37 cellular contexts compared by ENCODE assay signal in genomic region chr10:126521354-126521753, GRCh38.
DNase-seq lines count a peak whose midpoint lies in the region; ATAC-seq, FAIRE-seq and TF ChIP-seq lines count a peak whose summit lies in the region.
"Had no signal": no experiment of that assay in that cellular context is flagged by ENCODE, and none has a peak within 500 bp of the region (broad histone marks: within the 10 kb centered on the region; RNA-seq: fewer than 3 reads in every experiment).

No MANE protein-coding gene starts in this region.

- peak; percentile 48 for DNase-seq in MCF 10A (ENCODE audit: unreplicated experiment)
- DNase-seq in breast epithelium (ENCODE audit: low spot score in 2 of 2) = no peak
- DNase-seq in PC-9 = peak; percentile 44 to 84
- DNase-seq in astrocyte of the spinal cord (ENCODE audit: low read depth, low spot score) = peak; percentile 45
- peak; percentile 64 for DNase-seq in urothelium cell line (ENCODE audit: low spot score)
- no peak for DNase-seq in type B pancreatic cell (ENCODE audit: extremely low spot score, unreplicated experiment)
- DNase-seq in effector memory CD8-positive, alpha-beta T cell = no peak
- DNase-seq: activated CD4-positive, alpha-beta T cell treated with anti-CD3 and anti-CD28 coated beads, Interleukin-2, amount 10 ng/mL, durations not matched to agents 7 days and 5 days; activated gamma-delta T cell; activated naive CD8-positive, alpha-beta T cell treated with anti-CD3 and anti-CD28 coated beads, Interleukin-2, amount 10 ng/mL, durations not matched to agents 7 days and 5 days; activated T-cell treated with anti-CD3 and anti-CD28 coated beads, Interleukin-2, amount 50 U/mL, for 24 hours; aorta; COR-L47; DMS53; dorsolateral prefrontal cortex; lower lobe of right lung; mucosa of descending colon; natural killer cell; NCI-H1092; NCI-H1694 treated with DMSO at 0.1 percent for 48 hours; NCI-H524 treated with DMSO at 0.1 percent for 48 hours; NK-92 treated with Interleukin-12 subunit alpha and Interleukin-12 subunit beta, amount 100 ng/mL, for 24 hours; nucleus accumbens; psoas muscle; SJCRH30; stimulated activated CD4-positive, alpha-beta T cell treated with anti-CD3 and anti-CD28 coated beads, Interleukin-15, amount 100 ng/mL, for 24 hours; stimulated activated CD4-positive, alpha-beta T cell treated with anti-CD3 and anti-CD28 coated beads, Interleukin-4, amount 100 ng/mL, for 4 hours; upper lobe of right lung had no signal

- no peak overlapping the region for H3K4me3 Mint-ChIP-seq in MCF 10A (ENCODE audit: unreplicated experiment)
- H3K4me3 Mint-ChIP-seq in type B pancreatic cell = no peak overlapping the region
- no peak overlapping the region for H3K4me3 Mint-ChIP-seq in effector memory CD8-positive, alpha-beta T cell
- H3K4me3 Mint-ChIP-seq: activated CD4-positive, alpha-beta T cell treated with anti-CD3 and anti-CD28 coated beads, Interleukin-2, amount 10 ng/mL, durations not matched to agents 7 days and 5 days; activated naive CD8-positive, alpha-beta T cell treated with anti-CD3 and anti-CD28 coated beads, Interleukin-2, amount 10 ng/mL, durations not matched to agents 7 days and 5 days; activated T-cell treated with anti-CD3 and anti-CD28 coated beads, Interleukin-2, amount 50 U/mL, for 24 hours; central memory CD8-positive, alpha-beta T cell; IgD-negative memory B cell; natural killer cell; WTC11 had no signal

- TF ChIP-seq CTCF in MCF 10A (IDR thresholded peaks at IDR 0.05; ENCODE audit: unreplicated experiment) (no peak), breast epithelium (IDR thresholded peaks at IDR 0.05) (no peak), PC-9 (conservative IDR thresholded peaks at IDR 0.05) (no peak), astrocyte of the spinal cord (IDR thresholded peaks at IDR 0.05; ENCODE audit: low read depth, low read length) (no peak), type B pancreatic cell (conservative IDR thresholded peaks at IDR 0.05) (no peak)

- H3K27me3 ChIP-seq in breast epithelium (no peaks in the 10 kb centered on the region), PC-9 (ENCODE audit: insufficient read depth, low read depth) (no peaks in the 10 kb centered on the region)
- H3K27me3 ChIP-seq: SJCRH30, upper lobe of right lung had no signal

- no peaks in the 10 kb centered on the region for H3K9me2 ChIP-seq in PC-9 (ENCODE audit: insufficient read depth)

- H3K36me3 ChIP-seq in breast epithelium = no peaks in the 10 kb centered on the region
- H3K36me3 ChIP-seq in PC-9 (ENCODE audit: low read depth) = no peaks in the 10 kb centered on the region
- H3K36me3 ChIP-seq: HAP-1, lower lobe of right lung, SJCRH30, upper lobe of right lung had no signal

- peaks cover 6% of the 10 kb centered on the region; the same call in 1 of the 2 replicates for H3F3A ChIP-seq in PC-9 (ENCODE audit: insufficient read depth, low read depth)

- H3K4me1 Mint-ChIP-seq in MCF 10A (ENCODE audit: insufficient read depth, unreplicated experiment) = peaks cover 17% of the 10 kb centered on the region
- H3K4me1 Mint-ChIP-seq in type B pancreatic cell (ENCODE audit: unreplicated experiment) = peaks cover 7% of the 10 kb centered on the region
- H3K4me1 Mint-ChIP-seq in effector memory CD8-positive, alpha-beta T cell (ENCODE audit: low read depth in 2 of 2) = peaks cover 0 to 2% of the 10 kb centered on the region in 2 donors
- H3K4me1 Mint-ChIP-seq: activated CD4-positive, alpha-beta T cell treated with anti-CD3 and anti-CD28 coated beads, Interleukin-2, amount 10 ng/mL, durations not matched to agents 7 days and 5 days; activated naive CD8-positive, alpha-beta T cell treated with anti-CD3 and anti-CD28 coated beads, Interleukin-2, amount 10 ng/mL, durations not matched to agents 7 days and 5 days; central memory CD8-positive, alpha-beta T cell; natural killer cell had no signal

- no peak for TF ChIP-seq POLR2A in breast epithelium (IDR thresholded peaks at IDR 0.05)

- no peaks in the 10 kb centered on the region for H3K27me3 Mint-ChIP-seq in MCF 10A (ENCODE audit: insufficient read depth, unreplicated experiment)
- H3K27me3 Mint-ChIP-seq in type B pancreatic cell = peaks cover 7% of the 10 kb centered on the region
- H3K27me3 Mint-ChIP-seq in effector memory CD8-positive, alpha-beta T cell = peaks cover 0 to 10% of the 10 kb centered on the region in 2 donors
- H3K27me3 Mint-ChIP-seq: activated CD4-positive, alpha-beta T cell treated with anti-CD3 and anti-CD28 coated beads, Interleukin-2, amount 10 ng/mL, durations not matched to agents 7 days and 5 days; activated T-cell treated with anti-CD3 and anti-CD28 coated beads, Interleukin-2, amount 50 U/mL, for 24 hours; central memory CD8-positive, alpha-beta T cell; IgD-negative memory B cell had no signal

- CTCF ChIA-PET in MCF 10A (lab: Yijun Ruan, JAX) = interaction anchor here (0.8 kb wide), 2 partner anchors 18 to 44 kb away, joined by 3 read pairs; no protein-coding TSS in a partner anchor
- CTCF ChIA-PET in PC-9 (lab: Charles Lee) = no interaction called here

- H3K9me3 Mint-ChIP-seq in MCF 10A (ENCODE audit: unreplicated experiment) (no peaks in the 10 kb centered on the region), type B pancreatic cell (no peaks in the 10 kb centered on the region)
- peaks cover 0 to 9% of the 10 kb centered on the region in 2 donors for H3K9me3 Mint-ChIP-seq in effector memory CD8-positive, alpha-beta T cell
- H3K9me3 Mint-ChIP-seq: activated CD4-positive, alpha-beta T cell treated with anti-CD3 and anti-CD28 coated beads, Interleukin-2, amount 10 ng/mL, durations not matched to agents 7 days and 5 days; activated naive CD8-positive, alpha-beta T cell treated with anti-CD3 and anti-CD28 coated beads, Interleukin-2, amount 10 ng/mL, durations not matched to agents 7 days and 5 days; central memory CD8-positive, alpha-beta T cell; IgD-negative memory B cell; natural killer cell had no signal

- no peaks in the 10 kb centered on the region for H4K20me1 ChIP-seq in PC-9 (ENCODE audit: insufficient read depth)

- H3K36me3 Mint-ChIP-seq in MCF 10A (ENCODE audit: insufficient read depth, unreplicated experiment) (no peaks in the 10 kb centered on the region), type B pancreatic cell (no peaks in the 10 kb centered on the region)
- H3K36me3 Mint-ChIP-seq in effector memory CD8-positive, alpha-beta T cell (ENCODE audit: insufficient read depth) = no peaks in the 10 kb centered on the region
- H3K36me3 Mint-ChIP-seq: activated naive CD8-positive, alpha-beta T cell treated with anti-CD3 and anti-CD28 coated beads, Interleukin-2, amount 10 ng/mL, durations not matched to agents 7 days and 5 days; natural killer cell had no signal

- no peak overlapping the region for H2AFZ ChIP-seq in PC-9

- intact Hi-C loops in MCF 10A (cut with micrococcal nuclease) = no loop called here
- intact Hi-C loops in breast epithelium (cut with DNase I; ENCODE audit: low total_unique reads) = no loop called here
- intact Hi-C loops in PC-9 (cut with micrococcal nuclease; ENCODE audit: unreplicated experiment) = no loop called here

- POLR2A ChIA-PET in MCF 10A (lab: Yijun Ruan, JAX) = no interaction called here
- POLR2A ChIA-PET in PC-9 (lab: Charles Lee; ENCODE audit: unreplicated experiment) = interaction anchor here (0.6 kb wide), 1 partner anchor 96 kb away, joined by 8 read pairs; no protein-coding TSS in a partner anchor

- no peak overlapping the region for H3K27ac ChIP-seq in breast epithelium
- H3K27ac ChIP-seq in PC-9 = no peak overlapping the region
- H3K27ac ChIP-seq: 22Rv1, C4-2B, lower lobe of right lung, psoas muscle, SJCRH30, upper lobe of right lung had no signal

- H3K4me1 ChIP-seq in breast epithelium (no peaks in the 10 kb centered on the region), PC-9 (replicated peaks; ENCODE audit: insufficient read depth) (peaks cover 13% of the 10 kb centered on the region)
- H3K4me1 ChIP-seq: HAP-1, lower lobe of right lung, psoas muscle, SJCRH30 had no signal

- no peak overlapping the region for H3K27ac Mint-ChIP-seq in MCF 10A (ENCODE audit: low read depth, unreplicated experiment)
- H3K27ac Mint-ChIP-seq in type B pancreatic cell = no peak overlapping the region
- no peak overlapping the region for H3K27ac Mint-ChIP-seq in effector memory CD8-positive, alpha-beta T cell
- H3K27ac Mint-ChIP-seq: activated CD4-positive, alpha-beta T cell treated with anti-CD3 and anti-CD28 coated beads, Interleukin-2, amount 10 ng/mL, durations not matched to agents 7 days and 5 days; activated naive CD8-positive, alpha-beta T cell treated with anti-CD3 and anti-CD28 coated beads, Interleukin-2, amount 10 ng/mL, durations not matched to agents 7 days and 5 days; activated T-cell treated with anti-CD3 and anti-CD28 coated beads, Interleukin-2, amount 50 U/mL, for 24 hours; IgD-negative memory B cell; natural killer cell; WTC11 had no signal

- H3K4me3 ChIP-seq in breast epithelium (no peak overlapping the region), PC-9 (no peak overlapping the region), astrocyte of the spinal cord (ENCODE audit: low read depth, low read length) (no peak overlapping the region)
- H3K4me3 ChIP-seq: dorsolateral prefrontal cortex, HAP-1, lower lobe of right lung, mucosa of descending colon, psoas muscle, SJCRH30, upper lobe of right lung had no signal

- no peaks in the 10 kb centered on the region for H3K79me2 ChIP-seq in PC-9 (ENCODE audit: low read depth)

- H3K9me3 ChIP-seq in breast epithelium (no peaks in the 10 kb centered on the region), PC-9 (ENCODE audit: insufficient read depth, low read depth) (no peaks in the 10 kb centered on the region)
- H3K9me3 ChIP-seq: HAP-1, lower lobe of right lung, mucosa of descending colon, psoas muscle, SJCRH30, upper lobe of right lung had no signal

- ATAC-seq in effector memory CD8-positive, alpha-beta T cell (replicated peaks) = no peak
- no peak for ATAC-seq in HG03342 (IDR thresholded peaks at IDR 0.05; ENCODE audit: unreplicated experiment)
- ATAC-seq: lower lobe of right lung, mucosa of descending colon, natural killer cell, psoas muscle, upper lobe of right lung, WTC11 had no signal

- in situ Hi-C loops in astrocyte of the spinal cord (cut with HindIII; ENCODE audit: low sequenced_read_pairs) = no loop called here

- BruUV-seq in MCF 10A (replicated peaks; lab: Mats Ljungman, UMichigan) = no TSS peak
- no TSS peak for BruUV-seq in PC-9 (replicated peaks; lab: Mats Ljungman, UMichigan)

- peak overlapping the region; percentile 46 for H3K4me2 ChIP-seq in PC-9

- FAIRE-seq in urothelium cell line (lab: Jason Lieb, UNC) = no peak
- FAIRE-seq: frontal cortex, G401.6 had no signal

Comparison
In these comparisons a context has a peak if more than half of its experiments do, and no peak if none do; other contexts are left out.
1. DNase-seq: peak in MCF 10A (single experiment), PC-9 (2 of 2), astrocyte of the spinal cord (single experiment) and urothelium cell line (single experiment); none in breast epithelium (0 of 2), type B pancreatic cell (single experiment) and effector memory CD8-positive, alpha-beta T cell (0 of 3).